ENCODE assay signal across 28 cellular contexts in the genomic region with DNA sequence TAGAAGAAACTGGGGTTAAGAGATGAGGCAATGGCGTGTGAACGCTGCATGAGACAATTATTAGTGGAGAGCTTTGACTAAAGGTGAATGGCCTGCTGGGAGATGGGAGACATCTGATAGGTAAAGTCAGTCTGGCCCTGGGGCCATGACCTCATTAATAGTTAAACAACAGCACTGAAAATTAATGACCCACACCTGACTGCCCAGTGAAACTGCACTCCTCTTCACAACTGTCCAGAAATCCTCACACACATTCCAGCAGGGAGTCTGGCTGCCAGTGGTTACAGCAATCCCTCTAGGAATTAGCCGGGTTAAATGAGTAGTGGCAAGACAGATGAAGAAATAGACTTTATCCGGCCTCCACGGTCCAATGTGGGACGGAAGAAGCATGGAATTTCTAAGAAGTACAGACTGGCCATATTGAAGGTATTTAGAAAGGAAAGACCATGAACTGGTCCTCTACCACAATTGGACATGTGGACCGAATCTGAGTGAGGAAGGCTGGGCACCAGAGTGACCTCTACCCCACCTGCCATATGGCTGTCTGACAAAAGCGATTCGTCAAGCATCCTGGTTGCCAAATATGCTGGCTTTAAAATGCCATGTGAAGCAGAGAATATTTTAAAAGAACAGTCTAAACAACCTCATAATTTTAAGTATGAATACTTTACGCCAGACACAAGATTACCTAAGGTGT.
DNase-seq lines count a peak whose midpoint lies in the region; ATAC-seq, FAIRE-seq and TF ChIP-seq lines count a peak whose summit lies in the region.
"Had no signal": no experiment of that assay in that cellular context is flagged by ENCODE, and none has a peak within 500 bp of the region (broad histone marks: within the 10 kb centered on the region; RNA-seq: fewer than 3 reads in every experiment).

No MANE protein-coding gene starts in this region.

- no peaks in the 10 kb centered on the region for H3K4me1 ChIP-seq in right atrium auricular region
- H3K4me1 ChIP-seq: upper lobe of right lung had no signal

- no peaks in the 10 kb centered on the region for H3K36me3 ChIP-seq in right atrium auricular region
- H3K36me3 ChIP-seq: brain microvascular endothelial cell, upper lobe of right lung had no signal

- H3K4me3 ChIP-seq in right atrium auricular region, result no peak overlapping the region
- H3K4me3 ChIP-seq: coronary artery, PC-9, upper lobe of right lung had no signal

- FAIRE-seq in frontal cortex (lab: Jason Lieb, UNC), result no peak
- FAIRE-seq: A204.1 had no signal

- TF ChIP-seq CTCF in right atrium auricular region (IDR thresholded peaks at IDR 0.05) (no peak), nephron (IDR thresholded peaks at IDR 0.05; ENCODE audit: unreplicated experiment in 3 of 3) (no peak)

- H3K27me3 Mint-ChIP-seq in nephron (ENCODE audit: low read depth), result no peaks in the 10 kb centered on the region
- H3K27me3 Mint-ChIP-seq: activated naive CD8-positive, alpha-beta T cell treated with anti-CD3 and anti-CD28 coated beads, Interleukin-2, amount 50 U/mL, for 24 hours had no signal

- H3K27me3 ChIP-seq in right atrium auricular region, result no peaks in the 10 kb centered on the region
- H3K27me3 ChIP-seq: brain microvascular endothelial cell, upper lobe of right lung had no signal

- peak; percentile 68 to 76 for ATAC-seq in left cardiac atrium
- ATAC-seq: activated CD4-positive, CD25-positive, alpha-beta regulatory T cell treated with anti-CD3 and anti-CD28 coated beads, Interleukin-2, amount 50 U/mL, for 24 hours; activated naive CD8-positive, alpha-beta T cell treated with anti-CD3 and anti-CD28 coated beads, Interleukin-2, amount 50 U/mL, for 24 hours; HCT116; naive thymus-derived CD4-positive, alpha-beta T cell; upper lobe of right lung had no signal

- H3K4me3 Mint-ChIP-seq in nephron, result peak overlapping the region in 1 of 3 experiments; percentile 4
- H3K4me3 Mint-ChIP-seq: activated CD4-positive, alpha-beta memory T cell treated with anti-CD3 and anti-CD28 coated beads, Interleukin-2, amount 10 ng/mL, durations not matched to agents 7 days and 5 days; activated naive CD8-positive, alpha-beta T cell treated with anti-CD3 and anti-CD28 coated beads, Interleukin-2, amount 50 U/mL, for 24 hours; CD4-positive, alpha-beta memory T cell; endodermal cell; naive thymus-derived CD4-positive, alpha-beta T cell had no signal

- peaks cover 3% of the 10 kb centered on the region for H3K36me3 Mint-ChIP-seq in nephron (ENCODE audit: low read depth)
- H3K36me3 Mint-ChIP-seq: CD4-positive, alpha-beta memory T cell had no signal

- no peaks in the 10 kb centered on the region for H3K9me3 ChIP-seq in right atrium auricular region
- H3K9me3 ChIP-seq: upper lobe of right lung had no signal

- no peaks in the 10 kb centered on the region for H3K9me3 Mint-ChIP-seq in nephron
- H3K9me3 Mint-ChIP-seq: activated CD4-positive, alpha-beta memory T cell treated with anti-CD3 and anti-CD28 coated beads, Interleukin-2, amount 10 ng/mL, durations not matched to agents 7 days and 5 days; activated naive CD8-positive, alpha-beta T cell treated with anti-CD3 and anti-CD28 coated beads, Interleukin-2, amount 50 U/mL, for 24 hours; CD4-positive, alpha-beta memory T cell; endodermal cell; naive thymus-derived CD4-positive, alpha-beta T cell had no signal

- no peak overlapping the region for H3K27ac ChIP-seq in right atrium auricular region
- H3K27ac ChIP-seq: brain microvascular endothelial cell, coronary artery, PC-9, upper lobe of right lung had no signal

- intact Hi-C loops in left cardiac atrium (cut with DNase I), result no loop called here

- DNase-seq in left cardiac atrium (no peak), right atrium auricular region (ENCODE audit: low spot score) (no peak), glomerular visceral epithelial cell (ENCODE audit: extremely low spot score) (peak; percentile 67), frontal cortex (ENCODE audit: low spot score in 2 of 2) (no peak), inferior parietal cortex (ENCODE audit: extremely low spot score) (no peak), NCI-H510A (lab: John Stamatoyannopoulos, UW) (no peak), activated gamma-delta T cell (lab: John Stamatoyannopoulos, UW) (no peak)
- DNase-seq: activated CD4-positive, alpha-beta memory T cell treated with anti-CD3 and anti-CD28 coated beads, Interleukin-2, amount 10 ng/mL, durations not matched to agents 7 days and 5 days; activated naive CD8-positive, alpha-beta T cell treated with anti-CD3 and anti-CD28 coated beads, Interleukin-2, amount 50 U/mL, for 24 hours; AML-193; brain microvascular endothelial cell; CD4-positive, alpha-beta memory T cell; DMS 273 treated with DMSO at 0.1 percent for 48 hours; endodermal cell; mesendoderm; naive thymus-derived CD4-positive, alpha-beta T cell; NCI-H1105 treated with DMSO at 0.1 percent for 48 hours; NCI-H2081; NCI-H446; NK-92 treated with Interleukin-12 subunit alpha and Interleukin-12 subunit beta, amount 100 ng/mL, for 24 hours; PC-9; T-helper 1 cell; upper lobe of right lung had no signal

- H3K4me1 Mint-ChIP-seq in nephron, result peaks cover 33% of the 10 kb centered on the region
- H3K4me1 Mint-ChIP-seq: activated CD4-positive, alpha-beta memory T cell treated with anti-CD3 and anti-CD28 coated beads, Interleukin-2, amount 10 ng/mL, durations not matched to agents 7 days and 5 days; activated naive CD8-positive, alpha-beta T cell treated with anti-CD3 and anti-CD28 coated beads, Interleukin-2, amount 50 U/mL, for 24 hours; CD4-positive, alpha-beta memory T cell; naive thymus-derived CD4-positive, alpha-beta T cell had no signal

- peak overlapping the region in 2 of 3 experiments; percentile 42 to 60 for H3K27ac Mint-ChIP-seq in nephron
- H3K27ac Mint-ChIP-seq: activated CD4-positive, alpha-beta memory T cell treated with anti-CD3 and anti-CD28 coated beads, Interleukin-2, amount 10 ng/mL, durations not matched to agents 7 days and 5 days; activated naive CD8-positive, alpha-beta T cell treated with anti-CD3 and anti-CD28 coated beads, Interleukin-2, amount 50 U/mL, for 24 hours; endodermal cell; naive thymus-derived CD4-positive, alpha-beta T cell had no signal
